13 cellular contexts compared by ENCODE assay signal in the genomic region with DNA sequence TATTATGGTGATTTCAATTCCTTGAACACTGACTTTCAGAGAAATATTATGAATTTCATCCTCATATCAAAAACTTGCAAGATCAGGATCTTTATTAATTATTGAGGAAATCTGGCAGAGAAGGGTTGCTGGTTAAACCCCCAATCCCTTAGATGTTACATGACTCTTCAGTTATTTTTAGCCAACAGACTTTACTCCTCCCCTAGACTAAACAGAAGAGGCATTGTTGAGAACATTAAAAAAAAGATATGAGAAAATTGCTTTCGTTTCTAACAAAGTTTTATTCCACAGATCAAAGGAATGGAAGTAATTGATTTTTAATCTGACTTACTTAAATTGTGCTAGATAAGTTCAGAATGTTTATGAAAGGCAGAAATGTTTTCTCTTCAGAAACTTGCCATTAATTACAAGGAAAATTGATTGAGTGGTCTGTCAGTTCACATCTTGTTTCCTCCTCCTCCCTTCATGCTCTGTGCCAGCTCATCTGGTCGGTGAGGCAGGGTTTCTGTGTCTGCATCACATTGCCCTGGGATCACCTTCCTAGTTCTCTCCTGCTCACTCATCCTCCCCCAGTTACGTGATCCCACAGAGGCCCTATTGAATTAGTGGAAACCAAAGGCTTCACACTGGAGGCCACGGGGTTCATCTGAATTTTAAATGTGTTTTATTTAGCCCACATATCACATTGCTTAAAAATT.
DNase-seq lines count a peak whose midpoint lies in the region; ATAC-seq, FAIRE-seq and TF ChIP-seq lines count a peak whose summit lies in the region.
"Had no signal": no experiment of that assay in that cellular context is flagged by ENCODE, and none has a peak within 500 bp of the region (broad histone marks: within the 10 kb centered on the region; RNA-seq: fewer than 3 reads in every experiment).

No MANE protein-coding gene starts in this region.

- no peak for ATAC-seq in GM18519 (IDR thresholded peaks at IDR 0.05; ENCODE audit: low FRiP score, unreplicated experiment)
- ATAC-seq: WTC11 had no signal

- POLR2A ChIA-PET in SK-N-SH (lab: Yijun Ruan, JAX), result no interaction called here
- POLR2A ChIA-PET in OCI-LY7 (lab: Charles Lee), result no interaction called here

- TF ChIP-seq RAD21 in SK-N-SH (IDR thresholded peaks at IDR 0.05; ENCODE audit: low read length), result no peak

- peak overlapping the region; percentile 51 for H3K4me2 ChIP-seq in SK-N-SH
- H3K4me2 ChIP-seq in OCI-LY7 (ENCODE audit: low read length), result no peak overlapping the region
- H3K4me2 ChIP-seq: BLaER1 treated with 17β-estradiol and CSF1 and Interleukin-3, amounts not matched to agents 10 nM and 100 nM had no signal

- H3K79me2 ChIP-seq in SK-N-SH (ENCODE audit: insufficient read depth), result no peaks in the 10 kb centered on the region
- no peaks in the 10 kb centered on the region for H3K79me2 ChIP-seq in OCI-LY7 (ENCODE audit: insufficient read depth, low read depth, low read length)

- no peaks in the 10 kb centered on the region; the same call in 1 of the 2 replicates for H3K27me3 ChIP-seq in SK-N-SH (ENCODE audit: insufficient read depth)
- H3K27me3 ChIP-seq: BLaER1 treated with 17β-estradiol and CSF1 and Interleukin-3, amounts not matched to agents 10 nM and 100 nM; vagina had no signal

- DNase-seq in Daoy (ENCODE audit: low read depth) (peak; percentile 36), SK-N-SH (no peak), foreskin fibroblast (peak; percentile 39 to 53), non-pigmented ciliary epithelial cell (ENCODE audit: low read depth) (peak; percentile 64), kidney (no peak), occipital lobe (lab: John Stamatoyannopoulos, UW) (no peak), OCI-LY7 (ENCODE audit: low spot score) (no peak)
- DNase-seq: dermis blood vessel endothelial cell, NCI-H187 treated with DMSO at 0.1 percent for 48 hours had no signal

- intact Hi-C loops in kidney (cut with DNase I), result no loop called here
- intact Hi-C loops in OCI-LY7 (cut with micrococcal nuclease; ENCODE audit: unreplicated experiment), result loop anchor here (5.0 kb wide), 1 partner anchor 137 kb away; no protein-coding TSS in a partner anchor

- H2AFZ ChIP-seq in SK-N-SH (ENCODE audit: low read depth), result peak overlapping the region; percentile 41; the same call in 1 of the 2 replicates
- H2AFZ ChIP-seq in OCI-LY7 (ENCODE audit: low read length), result no peak overlapping the region

- H3K9me2 ChIP-seq in SK-N-SH, result no peaks in the 10 kb centered on the region
- no peaks in the 10 kb centered on the region for H3K9me2 ChIP-seq in OCI-LY7 (ENCODE audit: insufficient read depth, low read length)

- H3K36me3 ChIP-seq in SK-N-SH (replicated peaks in 1 of 2; ENCODE audit: control insufficient read depth in 1 of 2, insufficient read depth in 2 of 2, low read length in 1 of 2) (no peaks in the 10 kb centered on the region), kidney (ENCODE audit: control insufficient read depth in 1 of 2, insufficient read depth in 2 of 2, low read length in 2 of 2) (no peaks in the 10 kb centered on the region), OCI-LY7 (ENCODE audit: insufficient read depth, low read length) (no peaks in the 10 kb centered on the region)
- H3K36me3 ChIP-seq: BLaER1 treated with 17β-estradiol and CSF1 and Interleukin-3, amounts not matched to agents 10 nM and 100 nM; vagina had no signal

- 0 out of 4 replicates have a peak, but pooled peaks of 1 of the 2 experiments have one; percentile 8 for TF ChIP-seq EP300 in SK-N-SH (IDR thresholded peaks at IDR 0.05; ENCODE audit: borderline replicate concordance in 1 of 2, low read depth in 1 of 2, low read length in 1 of 2)

- CTCF ChIA-PET in SK-N-SH (lab: Yijun Ruan, JAX) (interaction anchor here (3.8 kb wide), 1 partner anchor 139 kb away, joined by 54 read pairs; no protein-coding TSS in a partner anchor), OCI-LY7 (lab: Charles Lee; ENCODE audit: unreplicated experiment) (no interaction called here)

- 36% methylated on average over 4 of the region's 4 CpGs for WGBS in SK-N-SH (ENCODE audit: low lambda C conversion rate)

- H3K9me3 ChIP-seq in SK-N-SH, result no peaks in the 10 kb centered on the region
- H3K9me3 ChIP-seq in kidney (ENCODE audit: control insufficient read depth in 1 of 2, low read length in 2 of 2), result no peaks in the 10 kb centered on the region
- H3K9me3 ChIP-seq in OCI-LY7 (ENCODE audit: low read length), result no peaks in the 10 kb centered on the region
- H3K9me3 ChIP-seq: BLaER1 treated with 17β-estradiol and CSF1 and Interleukin-3, amounts not matched to agents 10 nM and 100 nM; vagina had no signal

- H3F3A ChIP-seq in SK-N-SH (replicated peaks; ENCODE audit: insufficient read depth), result no peaks in the 10 kb centered on the region

- TF ChIP-seq CTCF in SK-N-SH (IDR thresholded peaks at IDR 0.05), result no peak
- no peak for TF ChIP-seq CTCF in foreskin fibroblast (IDR thresholded peaks at IDR 0.05; ENCODE audit: low read depth, low read length)
- TF ChIP-seq CTCF in kidney (IDR thresholded peaks at IDR 0.05; ENCODE audit: borderline replicate concordance, extremely low read depth, insufficient read depth), result no peak
- no peak for TF ChIP-seq CTCF in OCI-LY7 (conservative IDR thresholded peaks at IDR 0.05; ENCODE audit: low read length)

- no TSS peak for BruUV-seq in OCI-LY7 (replicated peaks; lab: Mats Ljungman, UMichigan)

- H3K4me1 ChIP-seq in SK-N-SH (ENCODE audit: control insufficient read depth in 1 of 2, insufficient read depth in 2 of 2, low read depth in 1 of 2, low read length in 1 of 2), result peaks cover 0 to 2% of the 10 kb centered on the region in 2 experiments; a peak in 2 of 4 replicates
- no peaks in the 10 kb centered on the region for H3K4me1 ChIP-seq in kidney (ENCODE audit: control insufficient read depth in 1 of 2, insufficient read depth in 1 of 2, low read depth in 1 of 2, low read length in 2 of 2)
- H3K4me1 ChIP-seq in OCI-LY7 (ENCODE audit: insufficient read depth, low read length, poor library complexity, severe bottlenecking), result no peaks in the 10 kb centered on the region
- H3K4me1 ChIP-seq: vagina had no signal

- 0 out of 2 replicates have a peak overlapping the region, but pooled peaks have one; percentile 5 for H3K9ac ChIP-seq in SK-N-SH
- no peak overlapping the region for H3K9ac ChIP-seq in kidney (ENCODE audit: low read length in 2 of 2)
- H3K9ac ChIP-seq: BLaER1 treated with 17β-estradiol and CSF1 and Interleukin-3, amounts not matched to agents 10 nM and 100 nM had no signal

- peak overlapping the region in 1 of 2 experiments; percentile 38; a peak in 1 of 4 replicates for H3K4me3 ChIP-seq in SK-N-SH (ENCODE audit: low read depth in 2 of 2, low read length in 1 of 2)
- H3K4me3 ChIP-seq in foreskin fibroblast (ENCODE audit: low read depth in 1 of 2, low read length in 2 of 2), result no peak overlapping the region
- H3K4me3 ChIP-seq in kidney (ENCODE audit: low read length in 2 of 2), result no peak overlapping the region
- no peak overlapping the region for H3K4me3 ChIP-seq in OCI-LY7 (ENCODE audit: low read depth, low read length, poor library complexity, severe bottlenecking)
- H3K4me3 ChIP-seq: BLaER1 treated with 17β-estradiol and CSF1 and Interleukin-3, amounts not matched to agents 10 nM and 100 nM; vagina had no signal

- peak overlapping the region in 1 of 2 experiments; percentile 53; a peak in 2 of 4 replicates for H3K27ac ChIP-seq in SK-N-SH (ENCODE audit: low read depth in 2 of 2, low read length in 1 of 2)
- H3K27ac ChIP-seq in kidney (ENCODE audit: low read depth in 2 of 2, low read length in 2 of 2), result no peak overlapping the region
- H3K27ac ChIP-seq in OCI-LY7 (ENCODE audit: low read depth, low read length, poor library complexity, severe bottlenecking), result no peak overlapping the region
- H3K27ac ChIP-seq: BLaER1 treated with 17β-estradiol and CSF1 and Interleukin-3, amounts not matched to agents 10 nM and 100 nM; vagina had no signal

- FAIRE-seq in kidney (lab: Jason Lieb, UNC), result no peak

- H4K20me1 ChIP-seq in SK-N-SH (ENCODE audit: insufficient read depth), result no peaks in the 10 kb centered on the region
- no peaks in the 10 kb centered on the region for H4K20me1 ChIP-seq in OCI-LY7 (ENCODE audit: insufficient read depth, low read length)
- H4K20me1 ChIP-seq: BLaER1 treated with 17β-estradiol and CSF1 and Interleukin-3, amounts not matched to agents 10 nM and 100 nM had no signal

TF ChIP-seq in SK-N-SH, 30 proteins besides CTCF, POLR2A, EP300 and RAD21:
- TF ChIP-seq TCF12 (IDR thresholded peaks at IDR 0.05) (peak; percentile 45; the same call in 1 of the 2 replicates), FOSL2 (IDR thresholded peaks at IDR 0.05; ENCODE audit: borderline replicate concordance, low read depth) (no peak), TAF1 (IDR thresholded peaks at IDR 0.05; ENCODE audit: borderline replicate concordance, low read depth, low read length) (no peak)
- TF ChIP-seq, protein P1, sequence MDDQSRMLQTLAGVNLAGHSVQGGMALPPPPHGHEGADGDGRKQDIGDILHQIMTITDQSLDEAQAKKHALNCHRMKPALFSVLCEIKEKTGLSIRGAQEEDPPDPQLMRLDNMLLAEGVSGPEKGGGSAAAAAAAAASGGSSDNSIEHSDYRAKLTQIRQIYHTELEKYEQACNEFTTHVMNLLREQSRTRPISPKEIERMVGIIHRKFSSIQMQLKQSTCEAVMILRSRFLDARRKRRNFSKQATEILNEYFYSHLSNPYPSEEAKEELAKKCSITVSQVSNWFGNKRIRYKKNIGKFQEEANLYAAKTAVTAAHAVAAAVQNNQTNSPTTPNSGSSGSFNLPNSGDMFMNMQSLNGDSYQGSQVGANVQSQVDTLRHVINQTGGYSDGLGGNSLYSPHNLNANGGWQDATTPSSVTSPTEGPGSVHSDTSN (IDR thresholded peaks at IDR 0.05), result peak; percentile 70

Comparison
In these comparisons a context has a peak if more than half of its experiments do, and no peak if none do; other contexts are left out.
1. DNase-seq: peak in Daoy (single experiment), foreskin fibroblast (2 of 2) and non-pigmented ciliary epithelial cell (single experiment); none in SK-N-SH (single experiment), kidney (single experiment), occipital lobe (single experiment) and OCI-LY7 (single experiment).